Comparison of ENCODE assay signal across 15 cellular contexts in the genomic region with DNA sequence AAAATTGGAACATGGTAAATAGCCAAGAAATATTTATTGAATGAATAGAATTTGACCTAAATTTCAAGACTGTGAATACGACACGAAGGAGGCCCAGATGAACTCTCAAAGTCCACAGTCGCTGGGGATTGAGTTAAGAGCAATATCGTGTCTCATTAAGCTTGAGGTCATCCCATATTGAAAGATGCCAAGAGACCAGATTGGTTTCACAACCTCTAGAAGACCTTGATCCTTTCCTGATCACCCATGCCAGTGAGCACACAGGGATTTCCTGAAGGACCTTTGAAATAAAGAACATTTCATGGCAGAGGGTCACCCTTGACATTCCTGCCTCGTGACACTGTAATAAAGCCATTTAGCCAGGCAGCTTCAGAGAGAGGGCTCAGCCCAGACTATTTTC.
A peak's percentile ranks its signal among the peaks of the same experiment; 100 is the strongest.
DNase-seq lines count a peak whose midpoint lies in the region; TF ChIP-seq lines count a peak whose summit lies in the region.
"Had no signal": no experiment of that assay in that cellular context is flagged by ENCODE, and none has a peak within 500 bp of the region (broad histone marks: within the 10 kb centered on the region; RNA-seq: fewer than 3 reads in every experiment).

No MANE protein-coding gene starts in this region.

- intact Hi-C loops in CD4-positive, alpha-beta memory T cell (cut with micrococcal nuclease): no loop called here

- peak overlapping the region; percentile 74 for H3K27ac Mint-ChIP-seq in mesothelial cell of epicardium
- H3K27ac Mint-ChIP-seq in CD4-positive, alpha-beta memory T cell: no peak overlapping the region
- H3K27ac Mint-ChIP-seq: HFFc6 had no signal

- H3K27me3 ChIP-seq in SJCRH30: no peaks in the 10 kb centered on the region
- H3K27me3 ChIP-seq in CD4-positive, alpha-beta memory T cell (ENCODE audit: insufficient read depth, low read length): no peaks in the 10 kb centered on the region
- H3K27me3 ChIP-seq: BLaER1 had no signal

- H3K4me1 ChIP-seq in SJCRH30: peaks cover 6% of the 10 kb centered on the region; the same call in 1 of the 2 replicates
- H3K4me1 ChIP-seq in CD4-positive, alpha-beta memory T cell (ENCODE audit: insufficient read depth, low read length): no peaks in the 10 kb centered on the region
- H3K4me1 ChIP-seq: BLaER1 had no signal

- no peak overlapping the region for H3K4me3 Mint-ChIP-seq in mesothelial cell of epicardium
- no peak overlapping the region for H3K4me3 Mint-ChIP-seq in CD4-positive, alpha-beta memory T cell
- H3K4me3 Mint-ChIP-seq: HFFc6 had no signal

- DNase-seq in NCI-H2227 (lab: John Stamatoyannopoulos, UW; ENCODE audit: unreplicated experiment) (peak; percentile 75), NCI-H2227 treated with DMSO at 0.1 percent for 48 hours (lab: John Stamatoyannopoulos, UW) (no peak), choroid plexus epithelial cell (ENCODE audit: low read depth) (peak; percentile 78), mesothelial cell of epicardium (ENCODE audit: low spot score in 2 of 2, unreplicated experiment in 2 of 2) (no peak), SJCRH30 (no peak), substantia nigra (lab: John Stamatoyannopoulos, UW) (no peak)
- no peak for DNase-seq in CD4-positive, alpha-beta memory T cell
- no peak for DNase-seq in activated CD4-positive, alpha-beta T cell treated with anti-CD3 and anti-CD28 coated beads for 1 hour
- DNase-seq: DND-41, HFFc6, NCI-H1105, NCI-H748 treated with DMSO at 0.1 percent for 48 hours had no signal

- CTCF ChIA-PET in CD4-positive, alpha-beta memory T cell (lab: Charles Lee; ENCODE audit: partially characterized antibody): no interaction called here

- no peaks in the 10 kb centered on the region for H3K36me3 ChIP-seq in SJCRH30
- no peaks in the 10 kb centered on the region for H3K36me3 ChIP-seq in CD4-positive, alpha-beta memory T cell (ENCODE audit: insufficient read depth, low read length)
- H3K36me3 ChIP-seq: BLaER1 had no signal

- H3K9me3 Mint-ChIP-seq in mesothelial cell of epicardium: peaks cover 4% of the 10 kb centered on the region
- H3K9me3 Mint-ChIP-seq in CD4-positive, alpha-beta memory T cell: peaks cover 0 to 2% (median 0%) of the 10 kb centered on the region in 8 donors

- peaks cover 62% of the 10 kb centered on the region for H3K4me1 Mint-ChIP-seq in mesothelial cell of epicardium
- no peaks in the 10 kb centered on the region for H3K4me1 Mint-ChIP-seq in CD4-positive, alpha-beta memory T cell

- H3K4me3 ChIP-seq in choroid plexus epithelial cell (ENCODE audit: low read depth, low read length) (no peak overlapping the region), SJCRH30 (no peak overlapping the region)
- H3K4me3 ChIP-seq in CD4-positive, alpha-beta memory T cell (ENCODE audit: low read length in 2 of 2): no peak overlapping the region
- H3K4me3 ChIP-seq: BLaER1 had no signal

- H3K27me3 Mint-ChIP-seq in mesothelial cell of epicardium (ENCODE audit: low read depth): no peaks in the 10 kb centered on the region
- peaks cover 0 to 3% of the 10 kb centered on the region in 2 donors for H3K27me3 Mint-ChIP-seq in CD4-positive, alpha-beta memory T cell

- POLR2A ChIA-PET in CD4-positive, alpha-beta memory T cell (lab: Charles Lee; ENCODE audit: partially characterized antibody): no interaction called here

- no peaks in the 10 kb centered on the region for H3K9me3 ChIP-seq in SJCRH30 (replicated peaks)
- no peaks in the 10 kb centered on the region for H3K9me3 ChIP-seq in CD4-positive, alpha-beta memory T cell (ENCODE audit: control insufficient read depth in 1 of 2, low read length in 2 of 2)
- H3K9me3 ChIP-seq: BLaER1 had no signal

- H3K27ac ChIP-seq in SJCRH30 (no peak overlapping the region), substantia nigra (ENCODE audit: low read depth, low read length, poor library complexity, severe bottlenecking) (no peak overlapping the region)
- H3K27ac ChIP-seq in CD4-positive, alpha-beta memory T cell (ENCODE audit: low read depth, low read length): no peak overlapping the region
- H3K27ac ChIP-seq: 22Rv1, BLaER1, RWPE1 had no signal

- TF ChIP-seq CTCF in choroid plexus epithelial cell (conservative IDR thresholded peaks at IDR 0.05; ENCODE audit: low read depth, low read length): no peak
- TF ChIP-seq CTCF in mesothelial cell of epicardium (IDR thresholded peaks at IDR 0.05; ENCODE audit: unreplicated experiment): no peak

- H3K36me3 Mint-ChIP-seq in mesothelial cell of epicardium: no peaks in the 10 kb centered on the region
- no peaks in the 10 kb centered on the region for H3K36me3 Mint-ChIP-seq in CD4-positive, alpha-beta memory T cell

Comparison
In these comparisons a context has a peak if more than half of its experiments do, and no peak if none do; other contexts are left out.
1. DNase-seq: peak in NCI-H2227 (single experiment) and choroid plexus epithelial cell (single experiment); none in NCI-H2227 treated with DMSO at 0.1 percent for 48 hours (single experiment), mesothelial cell of epicardium (0 of 2), SJCRH30 (0 of 2), CD4-positive, alpha-beta memory T cell (0 of 5), activated CD4-positive, alpha-beta T cell treated with anti-CD3 and anti-CD28 coated beads for 1 hour (single experiment) and substantia nigra (0 of 49).